In genomic region chr5:17204133-17204489, GRCh38 we compare ENCODE assay signal across 1 cellular context.
TF ChIP-seq lines count a peak whose summit lies in the region.

No MANE protein-coding gene starts in this region.

TF ChIP-seq in A549, 52 proteins besides CTCF, POLR2A, EP300 and RAD21 (continued from another document):
- TF ChIP-seq REST (IDR thresholded peaks at IDR 0.05) (no peak), RNF2 (IDR thresholded peaks at IDR 0.05; ENCODE audit: borderline replicate concordance, low read depth) (no peak), ZSCAN20 (CRISPR knock-in tag; IDR thresholded peaks at IDR 0.05) (no peak), TP53 (CRISPR knock-in tag; IDR thresholded peaks at IDR 0.05) (no peak), CEBPB (IDR thresholded peaks at IDR 0.05) (no peak), CBX8 (IDR thresholded peaks at IDR 0.05) (no peak), CBX2 (IDR thresholded peaks at IDR 0.05; ENCODE audit: borderline replicate concordance, low read depth) (no peak)
